In the genomic region with DNA sequence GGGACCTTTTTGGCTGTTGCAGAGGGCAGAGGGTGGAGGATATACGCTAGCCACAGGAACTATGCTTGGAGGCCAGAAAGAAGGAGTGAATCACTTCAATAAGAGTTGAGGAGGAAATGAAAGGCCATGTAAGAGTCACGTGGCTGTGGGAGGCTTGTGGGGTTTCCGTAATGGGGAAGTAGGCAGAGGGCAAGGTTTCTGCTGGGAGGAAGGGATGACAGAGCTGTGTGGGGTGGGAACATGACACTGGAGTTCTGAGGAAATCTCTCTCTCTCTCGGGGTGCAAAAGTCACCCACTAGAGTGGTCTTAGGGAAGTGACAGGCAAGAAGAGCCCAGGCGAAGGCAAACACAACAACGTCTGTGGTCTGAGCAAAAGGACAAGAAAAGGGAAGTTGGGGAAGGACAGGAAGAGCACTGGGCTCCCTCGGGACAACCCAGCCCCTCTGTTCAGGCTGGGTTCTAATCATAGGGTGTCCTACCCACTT, we compare ENCODE assay signal across 9 cellular contexts. TPM values are rescaled to one million over a fixed set of nuclear protein-coding genes. Genes with fewer than 3 reads are reported as not detected.
DNase-seq lines count a peak whose midpoint lies in the region; ATAC-seq and TF ChIP-seq lines count a peak whose summit lies in the region.
"Had no signal": no experiment of that assay in that cellular context is flagged by ENCODE, and none has a peak within 500 bp of the region (broad histone marks: within the 10 kb centered on the region; RNA-seq: fewer than 3 reads in every experiment).

No MANE protein-coding gene starts in this region.

- no peaks in the 10 kb centered on the region for H3K9me3 ChIP-seq in right atrium auricular region
- H3K9me3 ChIP-seq in aorta (ENCODE audit: control insufficient read depth, low read length): no peaks in the 10 kb centered on the region
- H3K9me3 ChIP-seq: body of pancreas had no signal

- H3K27ac ChIP-seq in right atrium auricular region (no peak overlapping the region), aorta (ENCODE audit: low read depth in 1 of 2, low read length in 2 of 2) (no peak overlapping the region)

- intact Hi-C loops in aorta (cut with DNase I): no loop called here

- peak; percentile 78 for ATAC-seq in GM18909 (IDR thresholded peaks at IDR 0.05; ENCODE audit: poor library complexity, unreplicated experiment)
- peak; percentile 60 for ATAC-seq in HG03045 (IDR thresholded peaks at IDR 0.05; ENCODE audit: unreplicated experiment)
- peak; percentile 33 for ATAC-seq in aorta (ENCODE audit: low FRiP score)
- ATAC-seq: body of pancreas had no signal

- DNase-seq in C1 segment of cervical spinal cord (lab: John Stamatoyannopoulos, UW) (peak in 10 of 14 donors; percentile 2 to 61 (median 30)), SIG-M5 (lab: John Stamatoyannopoulos, UW) (peak; percentile 92), right atrium auricular region (ENCODE audit: low spot score) (peak; percentile 66), aorta (peak in 1 of 2 donors; percentile 84), AG20443 (ENCODE audit: low spot score) (no peak), AG08395 (ENCODE audit: low spot score) (no peak)

- WGBS in aorta, 2 donors: 60 to 62% methylated on average over 7 of the region's 7 CpGs

- no peaks in the 10 kb centered on the region for H3K36me3 ChIP-seq in right atrium auricular region
- no peaks in the 10 kb centered on the region for H3K36me3 ChIP-seq in aorta (ENCODE audit: control insufficient read depth in 1 of 2, insufficient read depth in 2 of 2, low read length in 1 of 2)

- H3K4me1 ChIP-seq in right atrium auricular region: no peaks in the 10 kb centered on the region
- H3K4me1 ChIP-seq in aorta (ENCODE audit: control insufficient read depth in 1 of 2, insufficient read depth in 2 of 2, low read length in 2 of 2): no peaks in the 10 kb centered on the region
- H3K4me1 ChIP-seq: body of pancreas had no signal

- no peaks in the 10 kb centered on the region for H3K27me3 ChIP-seq in right atrium auricular region
- no peaks in the 10 kb centered on the region for H3K27me3 ChIP-seq in aorta (ENCODE audit: control insufficient read depth in 1 of 2, insufficient read depth in 2 of 2, low read length in 1 of 2)
- H3K27me3 ChIP-seq: body of pancreas had no signal

- TF ChIP-seq CTCF in right atrium auricular region (IDR thresholded peaks at IDR 0.05): no peak

- H3K4me3 ChIP-seq in right atrium auricular region (no peak overlapping the region), aorta (ENCODE audit: low read length in 2 of 2) (no peak overlapping the region)
- H3K4me3 ChIP-seq: body of pancreas had no signal

RNA-seq across cellular contexts. Expression of gene CD1C, which starts 3.9 kb away (rescaled TPM):
- total RNA-seq in right atrium auricular region (under 1 TPM; 0.31 to 0.44 TPM), aorta (1 to 10 TPM in 1 of 2 donors, not detected in 1; 1.3 TPM)
- under 1 TPM in 1 of 2 donors, not detected in 1; 0.25 TPM for polyA plus RNA-seq in aorta

RNA-seq across cellular contexts. Expression of gene CD1A, which starts 31.6 kb away (rescaled TPM):
- total RNA-seq in right atrium auricular region: not detected
- not detected for total RNA-seq in aorta
- under 1 TPM in 1 of 2 donors, not detected in 1; 0.20 TPM for polyA plus RNA-seq in aorta
- total RNA-seq: body of pancreas had no signal

RNA-seq across cellular contexts. Expression of gene CD1B, which starts 45.5 kb away (rescaled TPM):
- total RNA-seq in right atrium auricular region (not detected), aorta (not detected)
- polyA plus RNA-seq in aorta: not detected

Comparison
In these comparisons a context has a peak if more than half of its experiments do, and no peak if none do; other contexts are left out.
1. DNase-seq: peak in C1 segment of cervical spinal cord (10 of 14), SIG-M5 (single experiment) and right atrium auricular region (single experiment); none in AG20443 (single experiment) and AG08395 (single experiment).
2. Peak in every context shown above with its lines, with median percentiles within 50 percentile points of each other: ATAC-seq.